In the genomic region with DNA sequence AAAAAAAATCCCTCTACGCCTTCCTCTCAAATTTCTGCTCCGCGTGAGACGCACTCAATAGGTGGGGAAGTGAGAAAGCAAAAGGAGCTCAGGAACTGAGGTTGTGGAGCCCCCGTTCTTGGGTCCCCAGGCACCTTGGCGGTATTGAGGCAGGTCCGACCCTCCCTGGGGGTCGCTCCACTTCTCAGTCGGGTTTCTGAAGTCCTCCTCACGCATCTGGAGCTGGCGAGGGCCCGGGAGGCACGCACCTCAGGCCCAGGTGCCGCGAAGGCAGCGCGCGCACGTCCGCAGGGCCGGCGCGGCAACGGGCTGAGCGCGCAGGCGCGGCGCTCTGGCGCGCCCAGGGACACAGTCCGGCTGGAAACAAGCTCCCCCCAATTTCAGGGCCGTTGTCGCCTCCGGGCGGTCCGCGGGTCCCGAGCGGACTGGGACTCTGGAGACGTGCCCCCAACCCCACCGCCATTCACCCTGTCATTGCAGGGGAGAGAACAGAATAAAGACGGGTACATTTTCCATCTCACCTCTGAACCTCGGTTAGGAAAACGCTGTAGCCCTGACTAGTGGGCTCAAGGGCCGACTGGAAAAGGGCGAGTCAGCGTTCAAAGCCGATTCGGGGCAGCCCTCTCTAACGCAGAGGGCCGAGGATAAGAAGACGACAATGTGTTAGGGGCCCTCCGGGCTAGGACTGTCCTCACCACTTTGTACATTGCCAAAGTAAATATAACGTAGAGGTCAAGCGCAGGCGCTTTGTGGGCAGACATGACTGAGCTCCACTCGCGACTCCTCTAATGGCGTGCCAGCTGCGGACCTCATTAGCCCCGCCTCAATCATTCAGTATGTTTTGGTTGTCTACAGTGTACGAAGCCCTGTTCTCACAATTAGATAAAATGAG, we compare ENCODE assay signal across 1 cellular context.
TF ChIP-seq lines count a peak whose summit lies in the region.

A gene with protein sequence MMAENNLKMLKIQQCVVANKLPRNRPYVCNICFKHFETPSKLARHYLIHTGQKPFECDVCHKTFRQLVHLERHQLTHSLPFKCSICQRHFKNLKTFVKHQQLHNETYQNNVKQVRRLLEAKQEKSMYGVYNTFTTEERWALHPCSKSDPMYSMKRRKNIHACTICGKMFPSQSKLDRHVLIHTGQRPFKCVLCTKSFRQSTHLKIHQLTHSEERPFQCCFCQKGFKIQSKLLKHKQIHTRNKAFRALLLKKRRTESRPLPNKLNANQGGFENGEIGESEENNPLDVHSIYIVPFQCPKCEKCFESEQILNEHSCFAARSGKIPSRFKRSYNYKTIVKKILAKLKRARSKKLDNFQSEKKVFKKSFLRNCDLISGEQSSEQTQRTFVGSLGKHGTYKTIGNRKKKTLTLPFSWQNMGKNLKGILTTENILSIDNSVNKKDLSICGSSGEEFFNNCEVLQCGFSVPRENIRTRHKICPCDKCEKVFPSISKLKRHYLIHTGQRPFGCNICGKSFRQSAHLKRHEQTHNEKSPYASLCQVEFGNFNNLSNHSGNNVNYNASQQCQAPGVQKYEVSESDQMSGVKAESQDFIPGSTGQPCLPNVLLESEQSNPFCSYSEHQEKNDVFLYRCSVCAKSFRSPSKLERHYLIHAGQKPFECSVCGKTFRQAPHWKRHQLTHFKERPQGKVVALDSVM (minus strand): TSS at position 306 of the 892 bp plus-strand sequence. CDS start 4,853 bp downstream, outside the sequence.

TF ChIP-seq in HepG2, 621 proteins besides CTCF, POLR2A, EP300 and RAD21 (continued from another document and continues in another):
- TF ChIP-seq, protein P1, sequence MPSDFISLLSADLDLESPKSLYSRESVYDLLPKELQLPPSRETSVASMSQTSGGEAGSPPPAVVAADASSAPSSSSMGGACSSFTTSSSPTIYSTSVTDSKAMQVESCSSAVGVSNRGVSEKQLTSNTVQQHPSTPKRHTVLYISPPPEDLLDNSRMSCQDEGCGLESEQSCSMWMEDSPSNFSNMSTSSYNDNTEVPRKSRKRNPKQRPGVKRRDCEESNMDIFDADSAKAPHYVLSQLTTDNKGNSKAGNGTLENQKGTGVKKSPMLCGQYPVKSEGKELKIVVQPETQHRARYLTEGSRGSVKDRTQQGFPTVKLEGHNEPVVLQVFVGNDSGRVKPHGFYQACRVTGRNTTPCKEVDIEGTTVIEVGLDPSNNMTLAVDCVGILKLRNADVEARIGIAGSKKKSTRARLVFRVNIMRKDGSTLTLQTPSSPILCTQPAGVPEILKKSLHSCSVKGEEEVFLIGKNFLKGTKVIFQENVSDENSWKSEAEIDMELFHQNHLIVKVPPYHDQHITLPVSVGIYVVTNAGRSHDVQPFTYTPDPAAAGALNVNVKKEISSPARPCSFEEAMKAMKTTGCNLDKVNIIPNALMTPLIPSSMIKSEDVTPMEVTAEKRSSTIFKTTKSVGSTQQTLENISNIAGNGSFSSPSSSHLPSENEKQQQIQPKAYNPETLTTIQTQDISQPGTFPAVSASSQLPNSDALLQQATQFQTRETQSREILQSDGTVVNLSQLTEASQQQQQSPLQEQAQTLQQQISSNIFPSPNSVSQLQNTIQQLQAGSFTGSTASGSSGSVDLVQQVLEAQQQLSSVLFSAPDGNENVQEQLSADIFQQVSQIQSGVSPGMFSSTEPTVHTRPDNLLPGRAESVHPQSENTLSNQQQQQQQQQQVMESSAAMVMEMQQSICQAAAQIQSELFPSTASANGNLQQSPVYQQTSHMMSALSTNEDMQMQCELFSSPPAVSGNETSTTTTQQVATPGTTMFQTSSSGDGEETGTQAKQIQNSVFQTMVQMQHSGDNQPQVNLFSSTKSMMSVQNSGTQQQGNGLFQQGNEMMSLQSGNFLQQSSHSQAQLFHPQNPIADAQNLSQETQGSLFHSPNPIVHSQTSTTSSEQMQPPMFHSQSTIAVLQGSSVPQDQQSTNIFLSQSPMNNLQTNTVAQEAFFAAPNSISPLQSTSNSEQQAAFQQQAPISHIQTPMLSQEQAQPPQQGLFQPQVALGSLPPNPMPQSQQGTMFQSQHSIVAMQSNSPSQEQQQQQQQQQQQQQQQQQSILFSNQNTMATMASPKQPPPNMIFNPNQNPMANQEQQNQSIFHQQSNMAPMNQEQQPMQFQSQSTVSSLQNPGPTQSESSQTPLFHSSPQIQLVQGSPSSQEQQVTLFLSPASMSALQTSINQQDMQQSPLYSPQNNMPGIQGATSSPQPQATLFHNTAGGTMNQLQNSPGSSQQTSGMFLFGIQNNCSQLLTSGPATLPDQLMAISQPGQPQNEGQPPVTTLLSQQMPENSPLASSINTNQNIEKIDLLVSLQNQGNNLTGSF (CRISPR knock-in tag; IDR thresholded peaks at IDR 0.05): peak; percentile 94
- TF ChIP-seq, protein P2, sequence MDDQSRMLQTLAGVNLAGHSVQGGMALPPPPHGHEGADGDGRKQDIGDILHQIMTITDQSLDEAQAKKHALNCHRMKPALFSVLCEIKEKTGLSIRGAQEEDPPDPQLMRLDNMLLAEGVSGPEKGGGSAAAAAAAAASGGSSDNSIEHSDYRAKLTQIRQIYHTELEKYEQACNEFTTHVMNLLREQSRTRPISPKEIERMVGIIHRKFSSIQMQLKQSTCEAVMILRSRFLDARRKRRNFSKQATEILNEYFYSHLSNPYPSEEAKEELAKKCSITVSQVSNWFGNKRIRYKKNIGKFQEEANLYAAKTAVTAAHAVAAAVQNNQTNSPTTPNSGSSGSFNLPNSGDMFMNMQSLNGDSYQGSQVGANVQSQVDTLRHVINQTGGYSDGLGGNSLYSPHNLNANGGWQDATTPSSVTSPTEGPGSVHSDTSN (CRISPR knock-in tag; IDR thresholded peaks at IDR 0.05; ENCODE audit: borderline replicate concordance): no peak
- peak; percentile 51; the same call in 1 of the 2 replicates for TF ChIP-seq ZNF629 (CRISPR knock-in tag; conservative IDR thresholded peaks at IDR 0.05)
- peak; percentile 50 for TF ChIP-seq SKI (IDR thresholded peaks at IDR 0.05; ENCODE audit: partially characterized antibody)
- no peak for TF ChIP-seq RARG (CRISPR knock-in tag; IDR thresholded peaks at IDR 0.05; ENCODE audit: low read depth)
- peak; percentile 88; the same call in 1 of the 2 replicates for TF ChIP-seq ZNF772 (CRISPR knock-in tag; IDR thresholded peaks at IDR 0.05)
- TF ChIP-seq DNMT3B (CRISPR knock-in tag; conservative IDR thresholded peaks at IDR 0.05): no peak
- TF ChIP-seq, protein P3, sequence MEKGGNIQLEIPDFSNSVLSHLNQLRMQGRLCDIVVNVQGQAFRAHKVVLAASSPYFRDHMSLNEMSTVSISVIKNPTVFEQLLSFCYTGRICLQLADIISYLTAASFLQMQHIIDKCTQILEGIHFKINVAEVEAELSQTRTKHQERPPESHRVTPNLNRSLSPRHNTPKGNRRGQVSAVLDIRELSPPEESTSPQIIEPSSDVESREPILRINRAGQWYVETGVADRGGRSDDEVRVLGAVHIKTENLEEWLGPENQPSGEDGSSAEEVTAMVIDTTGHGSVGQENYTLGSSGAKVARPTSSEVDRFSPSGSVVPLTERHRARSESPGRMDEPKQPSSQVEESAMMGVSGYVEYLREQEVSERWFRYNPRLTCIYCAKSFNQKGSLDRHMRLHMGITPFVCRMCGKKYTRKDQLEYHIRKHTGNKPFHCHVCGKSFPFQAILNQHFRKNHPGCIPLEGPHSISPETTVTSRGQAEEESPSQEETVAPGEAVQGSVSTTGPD (CRISPR knock-in tag; IDR thresholded peaks at IDR 0.05): no peak
- TF ChIP-seq TGIF2 (CRISPR knock-in tag; IDR thresholded peaks at IDR 0.05): 0 out of 2 replicates have a peak, but pooled peaks have one; percentile 65
- peak; percentile 72 for TF ChIP-seq HOXA5 (CRISPR knock-in tag; IDR thresholded peaks at IDR 0.05)
- TF ChIP-seq ZNF552 (CRISPR knock-in tag; IDR thresholded peaks at IDR 0.05; ENCODE audit: borderline replicate concordance): no peak
- no peak for TF ChIP-seq ZNF672 (CRISPR knock-in tag; IDR thresholded peaks at IDR 0.05)
- TF ChIP-seq RBFOX2 (IDR thresholded peaks at IDR 0.05; ENCODE audit: low read depth, low read length): peak; percentile 99
- no peak for TF ChIP-seq ZNF530 (CRISPR knock-in tag; IDR thresholded peaks at IDR 0.05; ENCODE audit: low read depth)
- TF ChIP-seq ZMAT3 (CRISPR knock-in tag; conservative IDR thresholded peaks at IDR 0.05): peak; percentile 90; the same call in 1 of the 2 replicates
- 0 out of 2 replicates have a peak, but pooled peaks have one; percentile 65 for TF ChIP-seq SAFB2 (CRISPR knock-in tag; IDR thresholded peaks at IDR 0.05; ENCODE audit: borderline replicate concordance, low read depth)
- TF ChIP-seq CBX2 (IDR thresholded peaks at IDR 0.05; ENCODE audit: low read depth, low read length): peak; percentile 20; the same call in 1 of the 2 replicates
- TF ChIP-seq CBX2 (CRISPR knock-in tag; IDR thresholded peaks at IDR 0.05; ENCODE audit: low read depth): no peak
- TF ChIP-seq, protein P4, sequence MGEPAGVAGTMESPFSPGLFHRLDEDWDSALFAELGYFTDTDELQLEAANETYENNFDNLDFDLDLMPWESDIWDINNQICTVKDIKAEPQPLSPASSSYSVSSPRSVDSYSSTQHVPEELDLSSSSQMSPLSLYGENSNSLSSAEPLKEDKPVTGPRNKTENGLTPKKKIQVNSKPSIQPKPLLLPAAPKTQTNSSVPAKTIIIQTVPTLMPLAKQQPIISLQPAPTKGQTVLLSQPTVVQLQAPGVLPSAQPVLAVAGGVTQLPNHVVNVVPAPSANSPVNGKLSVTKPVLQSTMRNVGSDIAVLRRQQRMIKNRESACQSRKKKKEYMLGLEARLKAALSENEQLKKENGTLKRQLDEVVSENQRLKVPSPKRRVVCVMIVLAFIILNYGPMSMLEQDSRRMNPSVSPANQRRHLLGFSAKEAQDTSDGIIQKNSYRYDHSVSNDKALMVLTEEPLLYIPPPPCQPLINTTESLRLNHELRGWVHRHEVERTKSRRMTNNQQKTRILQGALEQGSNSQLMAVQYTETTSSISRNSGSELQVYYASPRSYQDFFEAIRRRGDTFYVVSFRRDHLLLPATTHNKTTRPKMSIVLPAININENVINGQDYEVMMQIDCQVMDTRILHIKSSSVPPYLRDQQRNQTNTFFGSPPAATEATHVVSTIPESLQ (CRISPR knock-in tag; conservative IDR thresholded peaks at IDR 0.05): no peak
- TF ChIP-seq, protein P5, sequence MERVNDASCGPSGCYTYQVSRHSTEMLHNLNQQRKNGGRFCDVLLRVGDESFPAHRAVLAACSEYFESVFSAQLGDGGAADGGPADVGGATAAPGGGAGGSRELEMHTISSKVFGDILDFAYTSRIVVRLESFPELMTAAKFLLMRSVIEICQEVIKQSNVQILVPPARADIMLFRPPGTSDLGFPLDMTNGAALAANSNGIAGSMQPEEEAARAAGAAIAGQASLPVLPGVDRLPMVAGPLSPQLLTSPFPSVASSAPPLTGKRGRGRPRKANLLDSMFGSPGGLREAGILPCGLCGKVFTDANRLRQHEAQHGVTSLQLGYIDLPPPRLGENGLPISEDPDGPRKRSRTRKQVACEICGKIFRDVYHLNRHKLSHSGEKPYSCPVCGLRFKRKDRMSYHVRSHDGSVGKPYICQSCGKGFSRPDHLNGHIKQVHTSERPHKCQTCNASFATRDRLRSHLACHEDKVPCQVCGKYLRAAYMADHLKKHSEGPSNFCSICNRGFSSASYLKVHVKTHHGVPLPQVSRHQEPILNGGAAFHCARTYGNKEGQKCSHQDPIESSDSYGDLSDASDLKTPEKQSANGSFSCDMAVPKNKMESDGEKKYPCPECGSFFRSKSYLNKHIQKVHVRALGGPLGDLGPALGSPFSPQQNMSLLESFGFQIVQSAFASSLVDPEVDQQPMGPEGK (CRISPR knock-in tag; IDR thresholded peaks at IDR 0.05): peak; percentile 80
- peak; percentile 70; the same call in 1 of the 2 replicates for TF ChIP-seq IRX3 (CRISPR knock-in tag; IDR thresholded peaks at IDR 0.05; ENCODE audit: borderline replicate concordance, low read depth)
- no peak for TF ChIP-seq NCOA5 (CRISPR knock-in tag; IDR thresholded peaks at IDR 0.05)
- no peak for TF ChIP-seq PLRG1 (conservative IDR thresholded peaks at IDR 0.05)
- peak; percentile 30; the same call in 1 of the 2 replicates for TF ChIP-seq RARA (CRISPR knock-in tag; IDR thresholded peaks at IDR 0.05)
- TF ChIP-seq ZNF33A (CRISPR knock-in tag; IDR thresholded peaks at IDR 0.05; ENCODE audit: borderline replicate concordance): no peak
- TF ChIP-seq PITX1 (CRISPR knock-in tag; IDR thresholded peaks at IDR 0.05): peak; percentile 18; the same call in 1 of the 2 replicates
- TF ChIP-seq, protein P6, sequence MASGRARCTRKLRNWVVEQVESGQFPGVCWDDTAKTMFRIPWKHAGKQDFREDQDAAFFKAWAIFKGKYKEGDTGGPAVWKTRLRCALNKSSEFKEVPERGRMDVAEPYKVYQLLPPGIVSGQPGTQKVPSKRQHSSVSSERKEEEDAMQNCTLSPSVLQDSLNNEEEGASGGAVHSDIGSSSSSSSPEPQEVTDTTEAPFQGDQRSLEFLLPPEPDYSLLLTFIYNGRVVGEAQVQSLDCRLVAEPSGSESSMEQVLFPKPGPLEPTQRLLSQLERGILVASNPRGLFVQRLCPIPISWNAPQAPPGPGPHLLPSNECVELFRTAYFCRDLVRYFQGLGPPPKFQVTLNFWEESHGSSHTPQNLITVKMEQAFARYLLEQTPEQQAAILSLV (CRISPR knock-in tag; IDR thresholded peaks at IDR 0.05; ENCODE audit: borderline replicate concordance): no peak
- peak; percentile 97 for TF ChIP-seq ZNF670 (CRISPR knock-in tag; IDR thresholded peaks at IDR 0.05; ENCODE audit: borderline replicate concordance)
- no peak for TF ChIP-seq NONO (IDR thresholded peaks at IDR 0.05)
- peak; percentile 93 for TF ChIP-seq NONO (CRISPR knock-in tag; conservative IDR thresholded peaks at IDR 0.05)
- TF ChIP-seq ZSCAN20 (CRISPR knock-in tag; IDR thresholded peaks at IDR 0.05; ENCODE audit: borderline replicate concordance): peak; percentile 93
- TF ChIP-seq SMC3 (IDR thresholded peaks at IDR 0.05; ENCODE audit: low read length): no peak
- TF ChIP-seq, protein P7, sequence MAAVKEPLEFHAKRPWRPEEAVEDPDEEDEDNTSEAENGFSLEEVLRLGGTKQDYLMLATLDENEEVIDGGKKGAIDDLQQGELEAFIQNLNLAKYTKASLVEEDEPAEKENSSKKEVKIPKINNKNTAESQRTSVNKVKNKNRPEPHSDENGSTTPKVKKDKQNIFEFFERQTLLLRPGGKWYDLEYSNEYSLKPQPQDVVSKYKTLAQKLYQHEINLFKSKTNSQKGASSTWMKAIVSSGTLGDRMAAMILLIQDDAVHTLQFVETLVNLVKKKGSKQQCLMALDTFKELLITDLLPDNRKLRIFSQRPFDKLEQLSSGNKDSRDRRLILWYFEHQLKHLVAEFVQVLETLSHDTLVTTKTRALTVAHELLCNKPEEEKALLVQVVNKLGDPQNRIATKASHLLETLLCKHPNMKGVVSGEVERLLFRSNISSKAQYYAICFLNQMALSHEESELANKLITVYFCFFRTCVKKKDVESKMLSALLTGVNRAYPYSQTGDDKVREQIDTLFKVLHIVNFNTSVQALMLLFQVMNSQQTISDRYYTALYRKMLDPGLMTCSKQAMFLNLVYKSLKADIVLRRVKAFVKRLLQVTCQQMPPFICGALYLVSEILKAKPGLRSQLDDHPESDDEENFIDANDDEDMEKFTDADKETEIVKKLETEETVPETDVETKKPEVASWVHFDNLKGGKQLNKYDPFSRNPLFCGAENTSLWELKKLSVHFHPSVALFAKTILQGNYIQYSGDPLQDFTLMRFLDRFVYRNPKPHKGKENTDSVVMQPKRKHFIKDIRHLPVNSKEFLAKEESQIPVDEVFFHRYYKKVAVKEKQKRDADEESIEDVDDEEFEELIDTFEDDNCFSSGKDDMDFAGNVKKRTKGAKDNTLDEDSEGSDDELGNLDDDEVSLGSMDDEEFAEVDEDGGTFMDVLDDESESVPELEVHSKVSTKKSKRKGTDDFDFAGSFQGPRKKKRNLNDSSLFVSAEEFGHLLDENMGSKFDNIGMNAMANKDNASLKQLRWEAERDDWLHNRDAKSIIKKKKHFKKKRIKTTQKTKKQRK (IDR thresholded peaks at IDR 0.05; ENCODE audit: low read length): no peak
